8 cellular contexts compared by ENCODE assay signal in the genomic region with DNA sequence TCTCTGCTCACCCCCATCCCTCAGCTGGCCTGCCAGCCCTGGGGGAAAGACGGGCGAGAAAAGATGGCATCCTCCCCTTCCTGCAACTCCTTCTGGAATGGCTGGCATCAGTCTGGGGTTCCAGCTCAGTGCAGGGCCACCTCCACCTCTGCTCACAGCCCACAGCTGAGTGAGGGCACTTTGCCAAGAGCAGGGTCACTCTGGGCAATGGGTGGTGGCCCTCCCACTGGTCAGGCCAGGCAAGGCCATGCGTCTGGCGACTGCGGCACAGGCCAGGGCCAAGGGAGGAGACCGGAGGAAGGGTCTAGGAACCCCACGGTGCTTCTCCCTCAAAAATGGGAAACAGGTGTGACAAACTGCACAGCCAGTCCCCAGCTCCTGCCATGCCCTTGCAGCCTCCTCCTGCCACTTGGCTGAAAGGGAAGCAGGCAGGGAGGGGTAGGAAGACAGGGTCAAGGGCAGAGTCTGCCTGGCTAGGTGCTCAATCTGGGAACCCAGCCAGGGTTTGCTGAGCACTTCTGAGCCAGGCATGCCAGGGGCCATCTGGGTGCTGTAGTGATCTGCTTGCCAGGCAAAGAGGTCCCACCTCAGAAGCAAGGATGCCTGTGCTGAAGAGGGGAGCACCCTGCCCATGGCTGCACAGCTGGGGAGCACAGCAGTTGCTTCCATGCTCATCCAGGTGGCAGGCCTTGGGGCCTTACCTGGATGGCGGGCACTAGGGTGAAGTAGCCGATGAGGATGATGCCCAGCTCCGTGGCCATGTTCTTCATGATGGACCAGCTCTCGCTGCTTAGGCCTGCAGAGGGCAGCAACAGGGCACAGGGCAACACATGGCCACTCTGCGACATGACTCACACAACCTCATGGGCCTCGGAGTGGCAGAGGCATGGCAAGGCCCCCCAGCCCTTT. TPM values are rescaled to one million over a fixed set of nuclear protein-coding genes. Genes with fewer than 3 reads are reported as not detected.
DNase-seq lines count a peak whose midpoint lies in the region; ATAC-seq and TF ChIP-seq lines count a peak whose summit lies in the region.

No MANE protein-coding gene starts in this region.

- no peak overlapping the region for H3K4me3 ChIP-seq in HCT116 (replicated peaks in 1 of 2; ENCODE audit: low read depth in 1 of 2, low read length in 2 of 2)
- H3K4me3 ChIP-seq in fibroblast of mammary gland (ENCODE audit: control insufficient read depth, low read depth, low read length): no peak overlapping the region

- peak; percentile 54 for TF ChIP-seq RAD21 in HCT116 (IDR thresholded peaks at IDR 0.05; ENCODE audit: low read depth)

- POLR2A ChIA-PET in HCT116 (lab: Charles Lee) (no interaction called here), activated B cell treated with CpG ODN at 0.5 μM for 24 hours (lab: Charles Lee) (interaction anchor here (0.6 to 2.2 kb wide), 3 partner anchors 41 to 59 kb away, joined by 4 to 11 read pairs (median 9); partner anchors contain the start of genes PTPN23 and SCAP)

- no peaks in the 10 kb centered on the region for H3K27me3 ChIP-seq in HCT116 (ENCODE audit: insufficient read depth, low read length)

- no peaks in the 10 kb centered on the region for H3K27me3 Mint-ChIP-seq in activated B cell treated with CpG ODN at 0.5 μM for 24 hours
- no peaks in the 10 kb centered on the region for H3K27me3 Mint-ChIP-seq in progenitor cell of endocrine pancreas

- H3K4me2 ChIP-seq in HCT116 (ENCODE audit: low read length): peak overlapping the region; percentile 33

- no TSS peak for BruUV-seq in HCT116 (replicated peaks; lab: Mats Ljungman, UMichigan)

- CTCF ChIA-PET in HCT116 (lab: Charles Lee): interaction anchor here (0.6 to 2.3 kb wide), 10 partner anchors 9 to 736 kb away, joined by 3 to 15 read pairs (median 5); partner anchors contain the start of gene SCAP
- CTCF ChIA-PET in activated B cell treated with CpG ODN at 0.5 μM for 24 hours (lab: Charles Lee): interaction anchor here (1.2 to 2.3 kb wide), 7 partner anchors 41 to 258 kb away, joined by 3 to 24 read pairs (median 6); partner anchors contain the start of genes ELP6, PTPN23 and SCAP

- intact Hi-C loops in HCT116 (cut with micrococcal nuclease): loop anchor here (1.0 to 5.0 kb wide), 4 partner anchors 54 to 729 kb away; partner anchors contain the start of gene ELP6
- intact Hi-C loops in activated B cell treated with CpG ODN at 0.5 μM for 24 hours (cut with micrococcal nuclease): loop anchor here (1.0 kb wide), 4 partner anchors 42 to 367 kb away; partner anchors contain the start of gene ELP6

- H3K4me1 Mint-ChIP-seq in activated B cell treated with CpG ODN at 0.5 μM for 24 hours: peaks cover 16% of the 10 kb centered on the region
- peaks cover 9% of the 10 kb centered on the region for H3K4me1 Mint-ChIP-seq in progenitor cell of endocrine pancreas (ENCODE audit: low read depth)

- H3K36me3 Mint-ChIP-seq in activated B cell treated with CpG ODN at 0.5 μM for 24 hours (ENCODE audit: low read depth) (peaks cover 58% of the 10 kb centered on the region), progenitor cell of endocrine pancreas (ENCODE audit: insufficient read depth) (peaks cover 8% of the 10 kb centered on the region)

- no peaks in the 10 kb centered on the region for H4K20me1 ChIP-seq in HCT116 (ENCODE audit: insufficient read depth)

- H3K9ac ChIP-seq in HCT116 (ENCODE audit: low read length): no peak overlapping the region

- peaks cover 5 to 11% of the 10 kb centered on the region in 2 experiments; a peak in 2 of 4 replicates for H3K4me1 ChIP-seq in HCT116 (ENCODE audit: control insufficient read depth in 1 of 2, insufficient read depth in 2 of 2, low read length in 2 of 2)

- H3K4me3 Mint-ChIP-seq in activated B cell treated with CpG ODN at 0.5 μM for 24 hours (no peak overlapping the region), progenitor cell of endocrine pancreas (ENCODE audit: low read depth) (no peak overlapping the region)

- peak overlapping the region; percentile 51 for H3K27ac ChIP-seq in HCT116 (ENCODE audit: low read depth, low read length)

- DNase-seq in AML-193 (lab: John Stamatoyannopoulos, UW) (peak; percentile 21 to 48), HCT116 (ENCODE audit: low read depth, low spot score) (no peak), activated B cell treated with CpG ODN at 0.5 μM for 24 hours (no peak), fibroblast of mammary gland (ENCODE audit: low read depth) (peak; percentile 51), progenitor cell of endocrine pancreas (ENCODE audit: low spot score, unreplicated experiment) (no peak), occipital lobe (lab: John Stamatoyannopoulos, UW) (no peak), NCI-H1694 (lab: John Stamatoyannopoulos, UW) (no peak)

- peaks cover 5 to 15% of the 10 kb centered on the region in 2 experiments; a peak in 3 of 4 replicates for H3K36me3 ChIP-seq in HCT116 (ENCODE audit: control insufficient read depth in 1 of 2, insufficient read depth in 2 of 2, low read length in 2 of 2)

- no peak for TF ChIP-seq POLR2A in HCT116 (IDR thresholded peaks at IDR 0.05; ENCODE audit: borderline replicate concordance, extremely low read depth, insufficient read depth, insufficient read length)

- RAD21 ChIA-PET in HCT116 (lab: Charles Lee; ENCODE audit: low non-redundant PET in 1 of 2, low total read pairs in 2 of 2, uncharacterized antibody in 2 of 2, unreplicated experiment in 2 of 2): interaction anchor here (0.5 to 1.9 kb wide), 2 partner anchors 98 to 368 kb away, joined by 4 to 6 read pairs; no protein-coding TSS in a partner anchor

- no peaks in the 10 kb centered on the region for H3K9me3 ChIP-seq in HCT116 (ENCODE audit: control insufficient read depth in 1 of 2, insufficient read depth in 1 of 2, low read depth in 1 of 2, low read length in 2 of 2)

- no peaks in the 10 kb centered on the region; the same call in 1 of the 2 replicates for H3K79me2 ChIP-seq in HCT116 (ENCODE audit: insufficient read depth, low read length)

- no peaks in the 10 kb centered on the region for H3K9me2 ChIP-seq in HCT116 (ENCODE audit: insufficient read depth)

- ATAC-seq in HCT116 (peak; percentile 39; the same call in 1 of the 2 replicates), activated B cell treated with CpG ODN at 0.5 μM for 24 hours (ENCODE audit: low read depth) (no peak), HG03442 (IDR thresholded peaks at IDR 0.05; ENCODE audit: unreplicated experiment) (no peak)

- H2AFZ ChIP-seq in HCT116 (ENCODE audit: low read depth, low read length, poor library complexity, severe bottlenecking): no peak overlapping the region

- H3K9me3 Mint-ChIP-seq in activated B cell treated with CpG ODN at 0.5 μM for 24 hours: no peaks in the 10 kb centered on the region
- H3K9me3 Mint-ChIP-seq in progenitor cell of endocrine pancreas (ENCODE audit: low read depth): no peaks in the 10 kb centered on the region

- H3K27ac Mint-ChIP-seq in activated B cell treated with CpG ODN at 0.5 μM for 24 hours: peak overlapping the region; percentile 98
- no peak overlapping the region for H3K27ac Mint-ChIP-seq in progenitor cell of endocrine pancreas

- peak; percentile 47 to 53 (median 51); a peak in 4 of 6 replicates for TF ChIP-seq CTCF in HCT116 (IDR thresholded peaks at IDR 0.05 in 2 of 3, conservative IDR thresholded peaks at IDR 0.05 in 1 of 3; ENCODE audit: borderline replicate concordance in 1 of 3, insufficient read depth in 1 of 3, low read depth in 2 of 3, low read length in 2 of 3)
- TF ChIP-seq CTCF in activated B cell treated with CpG ODN at 0.5 μM for 24 hours (IDR thresholded peaks at IDR 0.05): no peak
- TF ChIP-seq CTCF in fibroblast of mammary gland (conservative IDR thresholded peaks at IDR 0.05; ENCODE audit: control insufficient read depth, insufficient read depth, low read depth, low read length): peak; percentile 28
- TF ChIP-seq CTCF in progenitor cell of endocrine pancreas (IDR thresholded peaks at IDR 0.05; ENCODE audit: unreplicated experiment): peak; percentile 17

TF ChIP-seq in HCT116, 20 proteins besides CTCF, POLR2A, EP300 and RAD21:
- TF ChIP-seq POLR2AphosphoS5 (IDR thresholded peaks at IDR 0.05; ENCODE audit: low read depth, low read length) (no peak), MAX (IDR thresholded peaks at IDR 0.05) (peak; percentile 74)

RNA-seq across cellular contexts. Expression of gene PTPN23, which starts 41.2 kb away (rescaled TPM):
- total RNA-seq in HCT116 (2021; ENCODE audit: unreplicated experiment) (56.5 TPM), activated B cell treated with CpG ODN at 0.5 μM for 24 hours (44.0 and 50.3 TPM in 2 replicates), progenitor cell of endocrine pancreas (68.7 and 71.4 TPM in 2 replicates), occipital lobe (17.5 TPM)
- 34.9 and 39.5 TPM in 2 replicates for polyA plus RNA-seq in HCT116 (2012)

RNA-seq across cellular contexts. Expression of gene SCAP, which starts 53.7 kb away (rescaled TPM):
- total RNA-seq in HCT116 (2021; ENCODE audit: unreplicated experiment) (67.6 TPM), activated B cell treated with CpG ODN at 0.5 μM for 24 hours (82.5 and 84.3 TPM in 2 replicates), progenitor cell of endocrine pancreas (140 TPM in 2 replicates), occipital lobe (82.0 TPM)
- polyA plus RNA-seq in HCT116 (2012): 46.3 and 49.8 TPM in 2 replicates

Comparison
In these comparisons a context has a peak if more than half of its experiments do, and no peak if none do; other contexts are left out.
1. DNase-seq: peak in AML-193 (2 of 2) and fibroblast of mammary gland (single experiment); none in HCT116 (single experiment), activated B cell treated with CpG ODN at 0.5 μM for 24 hours (single experiment), progenitor cell of endocrine pancreas (single experiment), occipital lobe (single experiment) and NCI-H1694 (single experiment).